1 cellular context compared by ENCODE assay signal in the genomic region with DNA sequence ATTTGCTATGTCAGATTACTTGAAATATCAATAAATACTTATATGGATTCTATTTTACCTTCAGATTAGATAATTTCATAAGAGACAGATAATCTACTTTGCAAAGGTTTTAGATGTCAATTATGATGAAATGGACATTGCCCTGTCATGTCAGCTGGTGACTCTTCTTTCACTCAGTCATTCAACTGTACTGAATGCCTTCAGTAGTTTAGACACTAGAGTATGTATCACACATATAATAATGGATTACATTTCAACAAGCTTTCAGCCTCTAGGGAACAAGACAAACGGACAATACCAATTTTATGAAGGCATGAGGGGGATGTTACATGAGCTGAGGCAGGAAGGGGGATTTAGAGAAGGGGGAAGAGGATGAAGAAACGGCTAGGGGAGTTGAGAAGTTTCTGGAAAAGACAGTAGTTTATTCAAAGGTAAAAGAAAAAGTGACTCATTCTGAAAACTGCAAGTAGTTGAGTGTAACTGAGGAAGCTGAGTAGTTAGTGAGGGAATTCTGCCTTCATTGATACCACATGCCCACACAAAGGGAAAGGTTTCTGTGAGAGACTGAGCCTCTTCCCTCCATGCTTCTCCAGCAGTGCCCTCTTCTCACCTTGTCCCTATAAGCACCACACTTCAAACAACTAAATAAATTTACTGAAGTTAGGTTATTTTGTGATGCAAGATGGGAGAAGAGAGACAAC.
TF ChIP-seq lines count a peak whose summit lies in the region.

No MANE protein-coding gene starts in this region.

TF ChIP-seq in H1, 55 proteins besides CTCF, POLR2A, EP300 and RAD21:
- TF ChIP-seq NRF1 (IDR thresholded peaks at IDR 0.05; ENCODE audit: low read depth, low read length) (no peak), SP2 (IDR thresholded peaks at IDR 0.05; ENCODE audit: low read length) (no peak), SIN3A (conservative IDR thresholded peaks at IDR 0.05 in 1 of 2, IDR thresholded peaks at IDR 0.05 in 1 of 2; ENCODE audit: low read depth in 1 of 2, low read length in 2 of 2) (no peak), POLR2AphosphoS5 (IDR thresholded peaks at IDR 0.05; ENCODE audit: low read depth, low read length) (no peak), POU5F1 (IDR thresholded peaks at IDR 0.05; ENCODE audit: low read depth, low read length) (no peak), KDM4A (IDR thresholded peaks at IDR 0.05; ENCODE audit: low read depth, low read length, severe bottlenecking) (no peak), RXRA (IDR thresholded peaks at IDR 0.05; ENCODE audit: insufficient read depth, low read depth, low read length) (no peak), ZNF274 (IDR thresholded peaks at IDR 0.05; ENCODE audit: borderline replicate concordance, extremely low read depth, low read length) (no peak), TCF12 (IDR thresholded peaks at IDR 0.05; ENCODE audit: low read depth, low read length) (no peak), SP1 (IDR thresholded peaks at IDR 0.05; ENCODE audit: low read depth, low read length) (no peak), CBX8 (IDR thresholded peaks at IDR 0.05; ENCODE audit: borderline replicate concordance, low read depth, low read length) (no peak), TBP (IDR thresholded peaks at IDR 0.05; ENCODE audit: low read depth, low read length) (no peak), ASH2L (IDR thresholded peaks at IDR 0.05; ENCODE audit: low read length) (no peak)
- TF ChIP-seq, protein P1, sequence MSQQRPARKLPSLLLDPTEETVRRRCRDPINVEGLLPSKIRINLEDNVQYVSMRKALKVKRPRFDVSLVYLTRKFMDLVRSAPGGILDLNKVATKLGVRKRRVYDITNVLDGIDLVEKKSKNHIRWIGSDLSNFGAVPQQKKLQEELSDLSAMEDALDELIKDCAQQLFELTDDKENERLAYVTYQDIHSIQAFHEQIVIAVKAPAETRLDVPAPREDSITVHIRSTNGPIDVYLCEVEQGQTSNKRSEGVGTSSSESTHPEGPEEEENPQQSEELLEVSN (IDR thresholded peaks at IDR 0.05): no peak
- TF ChIP-seq, protein P2, sequence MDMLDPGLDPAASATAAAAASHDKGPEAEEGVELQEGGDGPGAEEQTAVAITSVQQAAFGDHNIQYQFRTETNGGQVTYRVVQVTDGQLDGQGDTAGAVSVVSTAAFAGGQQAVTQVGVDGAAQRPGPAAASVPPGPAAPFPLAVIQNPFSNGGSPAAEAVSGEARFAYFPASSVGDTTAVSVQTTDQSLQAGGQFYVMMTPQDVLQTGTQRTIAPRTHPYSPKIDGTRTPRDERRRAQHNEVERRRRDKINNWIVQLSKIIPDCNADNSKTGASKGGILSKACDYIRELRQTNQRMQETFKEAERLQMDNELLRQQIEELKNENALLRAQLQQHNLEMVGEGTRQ (IDR thresholded peaks at IDR 0.05; ENCODE audit: low read length): no peak
